Comparison of ENCODE assay signal across 1 cellular context in the genomic region with DNA sequence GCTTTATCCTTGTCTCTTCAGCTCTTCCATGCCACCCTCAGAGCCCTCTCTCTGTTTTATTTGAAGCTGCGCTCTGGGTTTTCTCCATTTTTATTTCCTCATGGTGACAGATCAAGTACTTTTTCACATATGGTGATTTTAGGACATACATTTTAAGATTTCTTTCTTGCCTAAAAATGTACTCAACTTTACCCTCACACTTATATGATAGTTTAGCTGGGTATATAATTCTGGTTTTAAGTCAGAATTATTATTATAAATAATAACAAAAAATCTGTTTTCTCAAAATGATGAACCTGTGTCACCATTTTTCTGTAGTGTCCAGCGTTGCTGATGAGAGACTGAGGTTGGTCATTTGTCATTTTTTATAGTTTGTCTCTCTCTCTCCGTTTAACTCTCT.
TF ChIP-seq lines count a peak whose summit lies in the region.

No MANE protein-coding gene starts in this region.

TF ChIP-seq in K562, 482 proteins besides CTCF, POLR2A, EP300 and RAD21:
- no peak for TF ChIP-seq TBL1XR1 (IDR thresholded peaks at IDR 0.05; ENCODE audit: low read length in 2 of 2)
- peak; percentile 96 for TF ChIP-seq ZFP1 (CRISPR knock-in tag; IDR thresholded peaks at IDR 0.05)
